Comparison of ENCODE assay signal across 13 cellular contexts in genomic region chr11:3001496-3001895, GRCh38. TPM values are rescaled to one million over a fixed set of nuclear protein-coding genes. Genes with fewer than 3 reads are reported as not detected.
DNase-seq lines count a peak whose midpoint lies in the region; ATAC-seq, FAIRE-seq and TF ChIP-seq lines count a peak whose summit lies in the region.
"Had no signal": no experiment of that assay in that cellular context is flagged by ENCODE, and none has a peak within 500 bp of the region (broad histone marks: within the 10 kb centered on the region; RNA-seq: fewer than 3 reads in every experiment).

No MANE protein-coding gene starts in this region.

- no peak for ATAC-seq in CD4-positive, alpha-beta T cell (ENCODE audit: poor library complexity)
- ATAC-seq in pancreas (peak in 1 of 4 donors; percentile 12), mucosa of descending colon (no peak)

- intact Hi-C loops in CD4-positive, alpha-beta T cell (cut with DNase I, micrococcal nuclease): no loop called here
- intact Hi-C loops in esophagus squamous epithelium (cut with DNase I) (no loop called here), pancreas (cut with DNase I) (no loop called here), mucosa of descending colon (cut with DNase I, micrococcal nuclease) (no loop called here)

- no peaks in the 10 kb centered on the region for H3K9me3 ChIP-seq in CD4-positive, alpha-beta T cell (ENCODE audit: control insufficient read depth, low read length)
- H3K9me3 ChIP-seq in esophagus squamous epithelium (no peaks in the 10 kb centered on the region), pancreas (no peaks in the 10 kb centered on the region), mucosa of descending colon (no peaks in the 10 kb centered on the region)

- DNase-seq in CD4-positive, alpha-beta T cell: no peak
- peak; percentile 62 to 92 for DNase-seq in NCI-H446 (lab: John Stamatoyannopoulos, UW)
- no peak for DNase-seq in esophagus squamous epithelium (lab: John Stamatoyannopoulos, UW)
- peak in 3 of 6 donors; percentile 35 to 59 (median 57) for DNase-seq in pancreas
- no peak for DNase-seq in mucosa of descending colon
- no peak for DNase-seq in NK-92 treated with Interleukin-12 subunit alpha and Interleukin-12 subunit beta, amount 100 ng/mL, for 24 hours (lab: John Stamatoyannopoulos, UW)
- DNase-seq in NAMALWA (ENCODE audit: low spot score): no peak
- DNase-seq in ecto neural progenitor cell (ENCODE audit: low spot score): no peak
- DNase-seq: activated CD4-positive, alpha-beta T cell treated with anti-CD3 and anti-CD28 coated beads, Interleukin-2, amount 50 U/mL, for 1 hour; CD4-positive, CD25-positive, alpha-beta regulatory T cell; SHP77 treated with DMSO at 0.1 percent for 48 hours had no signal

- H3K4me3 ChIP-seq in esophagus squamous epithelium (no peak overlapping the region), pancreas (no peak overlapping the region), mucosa of descending colon (no peak overlapping the region)
- H3K4me3 ChIP-seq: cardiac muscle cell had no signal

- peak overlapping the region; percentile 56 for H3K27ac Mint-ChIP-seq in CD4-positive, alpha-beta T cell

- H3K4me1 Mint-ChIP-seq in CD4-positive, alpha-beta T cell (ENCODE audit: low read depth): no peaks in the 10 kb centered on the region

- CTCF ChIA-PET in CD4-positive, alpha-beta T cell (lab: Charles Lee): interaction anchor here (1.7 kb wide), 1 partner anchor 12 kb away, joined by 3 read pairs; no protein-coding TSS in a partner anchor

- H3K27me3 Mint-ChIP-seq in CD4-positive, alpha-beta T cell: no peaks in the 10 kb centered on the region
- H3K27me3 Mint-ChIP-seq: CD4-positive, CD25-positive, alpha-beta regulatory T cell had no signal

- no peak for TF ChIP-seq CTCF in CD4-positive, alpha-beta T cell (IDR thresholded peaks at IDR 0.05)
- TF ChIP-seq CTCF in esophagus squamous epithelium (IDR thresholded peaks at IDR 0.05) (no peak), pancreas (IDR thresholded peaks at IDR 0.05) (no peak), mucosa of descending colon (IDR thresholded peaks at IDR 0.05) (no peak)

- no peak overlapping the region for H3K4me3 Mint-ChIP-seq in CD4-positive, alpha-beta T cell
- H3K4me3 Mint-ChIP-seq: CD4-positive, CD25-positive, alpha-beta regulatory T cell had no signal

- POLR2A ChIA-PET in CD4-positive, alpha-beta T cell (lab: Charles Lee): interaction anchor here (0.6 kb wide), 1 partner anchor 9 kb away, joined by 4 read pairs; the partner anchor contains the start of gene NAP1L4

- 50 to 53% methylated on average over 3 to 5 of the region's 6 CpGs for whole genome bisulfite sequencing in esophagus squamous epithelium, 2 donors
- WGBS in pancreas, 2 donors: 75 to 77% methylated on average over 6 of the region's 6 CpGs

- H3K4me1 ChIP-seq in esophagus squamous epithelium (peaks cover 35 to 74% (median 47%) of the 10 kb centered on the region in 3 donors), pancreas (peaks cover 6 to 21% (median 18%) of the 10 kb centered on the region in 3 donors), mucosa of descending colon (ENCODE audit: low read depth) (no peaks in the 10 kb centered on the region)

- H3K36me3 ChIP-seq in esophagus squamous epithelium: peaks cover 5 to 69% (median 5%) of the 10 kb centered on the region in 3 donors
- peaks cover 0 to 33% (median 0%) of the 10 kb centered on the region in 3 donors for H3K36me3 ChIP-seq in pancreas
- H3K36me3 ChIP-seq in mucosa of descending colon (ENCODE audit: low read depth): no peaks in the 10 kb centered on the region
- H3K36me3 ChIP-seq: cardiac muscle cell had no signal

- peaks cover 57% of the 10 kb centered on the region for H3K36me3 Mint-ChIP-seq in CD4-positive, alpha-beta T cell (ENCODE audit: low read depth)

- H3K27ac ChIP-seq in CD4-positive, alpha-beta T cell (ENCODE audit: low read depth, low read length): no peak overlapping the region
- H3K27ac ChIP-seq in esophagus squamous epithelium (peak overlapping the region; percentile 77 to 89 (median 86)), pancreas (peak overlapping the region; percentile 32 to 83 (median 68))

- no peaks in the 10 kb centered on the region for H3K27me3 ChIP-seq in CD4-positive, alpha-beta T cell (ENCODE audit: control insufficient read depth, insufficient read depth, low read length)
- H3K27me3 ChIP-seq in esophagus squamous epithelium (no peaks in the 10 kb centered on the region), pancreas (no peaks in the 10 kb centered on the region)
- H3K27me3 ChIP-seq: cardiac muscle cell had no signal

- FAIRE-seq in pancreas (lab: Jason Lieb, UNC): no peak
- FAIRE-seq: GM12891 had no signal

- TF ChIP-seq POLR2A in esophagus squamous epithelium (IDR thresholded peaks at IDR 0.05): no peak

- no peaks in the 10 kb centered on the region for H3K9me3 Mint-ChIP-seq in CD4-positive, alpha-beta T cell

RNA-seq across cellular contexts. Expression of gene NAP1L4, which starts 9.4 kb away (rescaled TPM):
- 100 to 1,000 TPM; 262 to 285 TPM for total RNA-seq in CD4-positive, alpha-beta T cell
- total RNA-seq in esophagus squamous epithelium: 100 to 1,000 TPM; 108 to 140 (median 121) TPM
- 10 to 100 TPM; 29.3 to 67.4 (median 40.9) TPM for total RNA-seq in pancreas
- 10 to 100 TPM; 40.9 to 52.5 TPM for polyA plus RNA-seq in pancreas
- total RNA-seq in mucosa of descending colon: 100 to 1,000 TPM in 1 of 3 donors, 10 to 100 TPM in 2; 94.0 to 116 (median 99.8) TPM

RNA-seq across cellular contexts. Expression of gene CARS1, which starts 55.7 kb away (rescaled TPM):
- 10 to 100 TPM; 24.1 to 25.2 TPM for total RNA-seq in CD4-positive, alpha-beta T cell
- total RNA-seq in esophagus squamous epithelium (10 to 100 TPM; 22.7 to 35.7 (median 28.4) TPM), pancreas (10 to 100 TPM; 14.8 to 65.0 (median 19.8) TPM), mucosa of descending colon (10 to 100 TPM; 40.9 to 61.0 (median 43.3) TPM)
- 10 to 100 TPM; 16.7 to 26.0 TPM for polyA plus RNA-seq in pancreas

Comparison
In these comparisons a context has a peak if more than half of its experiments do, and no peak if none do; other contexts are left out.
1. DNase-seq: peak in NCI-H446 (2 of 2); none in CD4-positive, alpha-beta T cell (0 of 10), esophagus squamous epithelium (single experiment), mucosa of descending colon (0 of 3), NK-92 treated with Interleukin-12 subunit alpha and Interleukin-12 subunit beta, amount 100 ng/mL, for 24 hours (single experiment), NAMALWA (single experiment) and ecto neural progenitor cell (single experiment).